ENCODE assay signal across 19 cellular contexts in the genomic region with DNA sequence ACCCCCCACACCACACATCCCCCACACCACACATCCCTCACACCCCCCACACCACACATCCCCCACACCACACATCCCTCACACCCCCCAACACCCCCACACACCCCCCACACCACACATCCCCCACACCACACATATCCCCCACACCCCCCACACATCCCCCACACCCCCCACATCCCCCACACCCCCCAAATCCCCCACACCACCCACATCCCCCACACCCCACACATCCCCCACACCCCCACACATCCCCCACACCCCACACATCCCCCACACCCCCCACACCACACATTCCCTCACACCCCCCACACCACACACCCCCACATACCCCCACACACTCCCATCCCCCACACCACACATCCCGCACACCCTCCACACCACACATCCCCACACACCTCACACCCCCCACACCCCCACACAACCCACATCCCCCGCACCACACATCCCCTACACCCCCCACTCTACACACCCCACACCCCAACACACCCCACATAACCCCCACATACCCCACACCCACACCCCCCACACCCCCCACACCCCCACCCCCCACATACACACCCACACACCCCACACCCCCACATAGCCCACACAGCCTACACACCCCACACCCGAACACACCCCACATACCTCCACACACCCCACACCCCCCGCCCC.
DNase-seq lines count a peak whose midpoint lies in the region; ATAC-seq, FAIRE-seq and TF ChIP-seq lines count a peak whose summit lies in the region.
"Had no signal": no experiment of that assay in that cellular context is flagged by ENCODE, and none has a peak within 500 bp of the region (broad histone marks: within the 10 kb centered on the region; RNA-seq: fewer than 3 reads in every experiment).

No MANE protein-coding gene starts in this region.

- H3K36me3 ChIP-seq in K562 (ENCODE audit: control insufficient read depth, insufficient read depth, low read length): no peaks in the 10 kb centered on the region
- peaks cover 54% of the 10 kb centered on the region for H3K36me3 ChIP-seq in osteoblast (ENCODE audit: insufficient read depth, low read length)
- H3K36me3 ChIP-seq in left lung: no peaks in the 10 kb centered on the region

- TF ChIP-seq RAD21 in K562 (CRISPR knock-in tag; conservative IDR thresholded peaks at IDR 0.05 in 1 of 2, IDR thresholded peaks at IDR 0.05 in 1 of 2): no peak

- H3K79me2 ChIP-seq in K562 (ENCODE audit: control insufficient read depth, insufficient read depth, low read length) (no peaks in the 10 kb centered on the region), osteoblast (ENCODE audit: insufficient read depth, low read length) (no peaks in the 10 kb centered on the region)

- no peak for TF ChIP-seq POLR2A in K562 (conservative IDR thresholded peaks at IDR 0.05)

- H3K4me1 ChIP-seq in K562 (replicated peaks in 1 of 2; ENCODE audit: control insufficient read depth in 2 of 2, insufficient read depth in 2 of 2, low read length in 2 of 2) (peaks cover 0 to 2% of the 10 kb centered on the region in 2 experiments; a peak in 3 of 5 replicates), osteoblast (ENCODE audit: insufficient read depth, low read length) (no peaks in the 10 kb centered on the region), left lung (no peaks in the 10 kb centered on the region)

- H3K9ac ChIP-seq in K562 (ENCODE audit: insufficient read depth in 1 of 2, low read depth in 2 of 2, low read length in 2 of 2): no peak overlapping the region

- H3K27ac ChIP-seq in K562 (ENCODE audit: extremely low read depth, low read depth, low read length) (no peak overlapping the region), osteoblast (ENCODE audit: low read depth, low read length) (no peak overlapping the region), left lung (no peak overlapping the region)

- no peak overlapping the region for H3K4me2 ChIP-seq in K562 (ENCODE audit: insufficient read depth, low read length)
- no peak overlapping the region for H3K4me2 ChIP-seq in osteoblast (ENCODE audit: insufficient read depth, low read length)

- H2AFZ ChIP-seq in K562 (ENCODE audit: low read depth, low read length) (no peak overlapping the region), osteoblast (ENCODE audit: low read length) (no peak overlapping the region)

- no peak for TF ChIP-seq EP300 in K562 (IDR thresholded peaks at IDR 0.05; ENCODE audit: low read length)

- CTCF ChIA-PET in GM10248 (lab: Yijun Ruan, JAX) (interaction anchor here (1.5 to 5.0 kb wide), 2 partner anchors 8 to 616 kb away, joined by 3 to 37 read pairs; no protein-coding TSS in a partner anchor), K562 (lab: Yijun Ruan, JAX; ENCODE audit: low intra/inter-chr PET ratio) (no interaction called here)

- ATAC-seq in K562 (no peak), HG03135 (IDR thresholded peaks at IDR 0.05; ENCODE audit: unreplicated experiment) (no peak), left lung (no peak)

- H4K20me1 ChIP-seq in K562 (replicated peaks; ENCODE audit: control insufficient read depth, insufficient read depth, low read length) (no peaks in the 10 kb centered on the region), osteoblast (ENCODE audit: insufficient read depth, low read length) (no peaks in the 10 kb centered on the region)

- in situ Hi-C loops in K562 (cut with MboI): no loop called here

- H3K4me3 ChIP-seq in K562 (no peak overlapping the region), osteoblast (ENCODE audit: insufficient read depth, low read length) (no peak overlapping the region), left lung (no peak overlapping the region)

- H3K9me3 ChIP-seq in K562 (replicated peaks; ENCODE audit: control insufficient read depth, insufficient read depth, low read depth, low read length): no peaks in the 10 kb centered on the region
- H3K9me3 ChIP-seq in osteoblast (ENCODE audit: low read depth, low read length): no peaks in the 10 kb centered on the region
- H3K9me3 ChIP-seq in left lung: no peaks in the 10 kb centered on the region

- no CpG with 5 or more reads among the region's 4 CpGs for WGBS in K562 (ENCODE audit: insufficient coverage, low coverage, missing lambda C conversion rate)

- DNase-seq in GM10248 (ENCODE audit: extremely low spot score) (peak; percentile 63), GM19238 (ENCODE audit: insufficient read length, low spot score) (peak; percentile 16), K562 (ENCODE audit: extremely low read depth in 1 of 4, low spot score in 3 of 4) (peak in 3 of 4 experiments; percentile 60 to 67 (median 60)), osteoblast (ENCODE audit: insufficient read length, low spot score, missing footprints) (peak; percentile 90), NOMO-1 treated with dmso at 0.1 percent for 144 hours (lab: John Stamatoyannopoulos, UW; ENCODE audit: unreplicated experiment) (no peak), left lung (no peak)
- DNase-seq: CD8-positive, alpha-beta memory T cell; HCEC 1CT; MV-4-11; NCI-H1417; NCI-H187; NCI-H2107; NCI-H226; NCI-H524; NCI-H82; SHP77 treated with DMSO at 0.1 percent for 48 hours; T-helper 1 cell had no signal

- no peaks in the 10 kb centered on the region for H3K9me1 ChIP-seq in K562 (ENCODE audit: control insufficient read depth, insufficient read depth, low read length)

- intact Hi-C loops in K562 (cut with micrococcal nuclease) (no loop called here), left lung (cut with DNase I) (no loop called here)

- BruUV-seq in K562 (replicated peaks; lab: Mats Ljungman, UMichigan): no TSS peak

- POLR2A ChIA-PET in GM10248 (lab: Yijun Ruan, JAX) (no interaction called here), K562 (lab: Yijun Ruan, JAX) (no interaction called here)

- H3K27me3 ChIP-seq in K562 (ENCODE audit: control insufficient read depth in 2 of 2, insufficient read depth in 2 of 2, low read length in 2 of 2) (no peaks in the 10 kb centered on the region), osteoblast (ENCODE audit: insufficient read depth, low read length) (no peaks in the 10 kb centered on the region), left lung (no peaks in the 10 kb centered on the region)

- no peak for TF ChIP-seq CTCF in GM10248 (IDR thresholded peaks at IDR 0.05; ENCODE audit: control extremely low read depth, extremely low read depth, low read depth, missing control alignments)
- no peak for TF ChIP-seq CTCF in K562 (IDR thresholded peaks at IDR 0.05 in 2 of 3, conservative IDR thresholded peaks at IDR 0.05 in 1 of 3; ENCODE audit: insufficient read depth in 2 of 3, low read depth in 1 of 3, low read length in 3 of 3)
- no peak for TF ChIP-seq CTCF in osteoblast (IDR thresholded peaks at IDR 0.05; ENCODE audit: extremely low read depth, low read depth, low read length)
- TF ChIP-seq CTCF in left lung (IDR thresholded peaks at IDR 0.05): no peak

- FAIRE-seq in K562 (lab: Jason Lieb, UNC): no peak
- FAIRE-seq: D721Med had no signal

TF ChIP-seq in K562, 482 proteins besides CTCF, POLR2A, EP300 and RAD21 (continues in another document):
- TF ChIP-seq, protein P1, sequence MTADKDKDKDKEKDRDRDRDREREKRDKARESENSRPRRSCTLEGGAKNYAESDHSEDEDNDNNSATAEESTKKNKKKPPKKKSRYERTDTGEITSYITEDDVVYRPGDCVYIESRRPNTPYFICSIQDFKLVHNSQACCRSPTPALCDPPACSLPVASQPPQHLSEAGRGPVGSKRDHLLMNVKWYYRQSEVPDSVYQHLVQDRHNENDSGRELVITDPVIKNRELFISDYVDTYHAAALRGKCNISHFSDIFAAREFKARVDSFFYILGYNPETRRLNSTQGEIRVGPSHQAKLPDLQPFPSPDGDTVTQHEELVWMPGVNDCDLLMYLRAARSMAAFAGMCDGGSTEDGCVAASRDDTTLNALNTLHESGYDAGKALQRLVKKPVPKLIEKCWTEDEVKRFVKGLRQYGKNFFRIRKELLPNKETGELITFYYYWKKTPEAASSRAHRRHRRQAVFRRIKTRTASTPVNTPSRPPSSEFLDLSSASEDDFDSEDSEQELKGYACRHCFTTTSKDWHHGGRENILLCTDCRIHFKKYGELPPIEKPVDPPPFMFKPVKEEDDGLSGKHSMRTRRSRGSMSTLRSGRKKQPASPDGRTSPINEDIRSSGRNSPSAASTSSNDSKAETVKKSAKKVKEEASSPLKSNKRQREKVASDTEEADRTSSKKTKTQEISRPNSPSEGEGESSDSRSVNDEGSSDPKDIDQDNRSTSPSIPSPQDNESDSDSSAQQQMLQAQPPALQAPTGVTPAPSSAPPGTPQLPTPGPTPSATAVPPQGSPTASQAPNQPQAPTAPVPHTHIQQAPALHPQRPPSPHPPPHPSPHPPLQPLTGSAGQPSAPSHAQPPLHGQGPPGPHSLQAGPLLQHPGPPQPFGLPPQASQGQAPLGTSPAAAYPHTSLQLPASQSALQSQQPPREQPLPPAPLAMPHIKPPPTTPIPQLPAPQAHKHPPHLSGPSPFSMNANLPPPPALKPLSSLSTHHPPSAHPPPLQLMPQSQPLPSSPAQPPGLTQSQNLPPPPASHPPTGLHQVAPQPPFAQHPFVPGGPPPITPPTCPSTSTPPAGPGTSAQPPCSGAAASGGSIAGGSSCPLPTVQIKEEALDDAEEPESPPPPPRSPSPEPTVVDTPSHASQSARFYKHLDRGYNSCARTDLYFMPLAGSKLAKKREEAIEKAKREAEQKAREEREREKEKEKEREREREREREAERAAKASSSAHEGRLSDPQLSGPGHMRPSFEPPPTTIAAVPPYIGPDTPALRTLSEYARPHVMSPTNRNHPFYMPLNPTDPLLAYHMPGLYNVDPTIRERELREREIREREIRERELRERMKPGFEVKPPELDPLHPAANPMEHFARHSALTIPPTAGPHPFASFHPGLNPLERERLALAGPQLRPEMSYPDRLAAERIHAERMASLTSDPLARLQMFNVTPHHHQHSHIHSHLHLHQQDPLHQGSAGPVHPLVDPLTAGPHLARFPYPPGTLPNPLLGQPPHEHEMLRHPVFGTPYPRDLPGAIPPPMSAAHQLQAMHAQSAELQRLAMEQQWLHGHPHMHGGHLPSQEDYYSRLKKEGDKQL (CRISPR knock-in tag; IDR thresholded peaks at IDR 0.05; ENCODE audit: borderline replicate concordance): no peak

Comparison
In these comparisons a context has a peak if more than half of its experiments do, and no peak if none do; other contexts are left out.
1. DNase-seq: peak in GM10248 (single experiment), GM19238 (single experiment), K562 (3 of 4) and osteoblast (single experiment); none in NOMO-1 treated with dmso at 0.1 percent for 144 hours (single experiment) and left lung (0 of 2).